24 cellular contexts compared by ENCODE assay signal in genomic region chr7:4080013-4080412, GRCh38.
"Had no signal": no experiment of that assay in that cellular context is flagged by ENCODE, and none has a peak within 500 bp of the region (broad histone marks: within the 10 kb centered on the region; RNA-seq: fewer than 3 reads in every experiment).

No MANE protein-coding gene starts in this region.

- H3K27ac ChIP-seq: breast epithelium, coronary artery, epithelial cell of prostate, heart right ventricle, neural progenitor cell, ovary, psoas muscle, transverse colon, WERI-Rb-1 had no signal

- H3K27me3 ChIP-seq: breast epithelium, heart right ventricle, neural progenitor cell, ovary, transverse colon had no signal

- H3K4me2 ChIP-seq: neural progenitor cell had no signal

- H3K4me1 ChIP-seq: breast epithelium, heart right ventricle, neural progenitor cell, psoas muscle, transverse colon had no signal

- FAIRE-seq: TTC549 had no signal

- H3K9ac ChIP-seq: neural progenitor cell had no signal

- H3K36me3 ChIP-seq: breast epithelium, heart right ventricle, neural progenitor cell, ovary, transverse colon, WERI-Rb-1 had no signal

- ATAC-seq: activated CD8-positive, alpha-beta T cell treated with anti-CD3 and anti-CD28 coated beads for 36 hours; activated T-cell treated with anti-CD3 and anti-CD28 coated beads, Interleukin-2, amount 50 U/mL, for 72 hours; heart right ventricle; left lobe of liver; naive thymus-derived CD4-positive, alpha-beta T cell; psoas muscle; right cardiac atrium had no signal

- DNase-seq: activated CD4-positive, alpha-beta T cell treated with anti-CD3 and anti-CD28 coated beads, Interleukin-2, amount 10 ng/mL, durations not matched to agents 7 days and 5 days; activated CD4-positive, CD25-positive, alpha-beta regulatory T cell treated with anti-CD3 and anti-CD28 coated beads, Interleukin-2, amount 50 U/mL, for 72 hours; activated CD8-positive, alpha-beta T cell treated with anti-CD3 and anti-CD28 coated beads for 36 hours; activated effector memory CD4-positive, alpha-beta T cell treated with Interleukin-2 at 50 U/mL for 16 hours; activated naive CD4-positive, alpha-beta T cell treated with anti-CD3 and anti-CD28 coated beads for 36 hours; activated naive CD8-positive, alpha-beta T cell treated with anti-CD3 and anti-CD28 coated beads, Interleukin-2, amount 10 ng/mL, durations not matched to agents 7 days and 5 days; activated T-cell treated with anti-CD3 and anti-CD28 coated beads, Interleukin-2, amount 50 U/mL, for 72 hours; amniotic stem cell; heart right ventricle; naive thymus-derived CD4-positive, alpha-beta T cell; ovary; psoas muscle; right cardiac atrium; stimulated activated CD4-positive, alpha-beta T cell treated with anti-CD3 and anti-CD28 coated beads, Interleukin-1b, Interleukin-23, amount 100 ng/mL, for 48 hours; T-helper 1 cell; transverse colon; WERI-Rb-1 had no signal

- H2AFZ ChIP-seq: neural progenitor cell had no signal

- H3K4me3 ChIP-seq: breast epithelium, coronary artery, heart right ventricle, lung, neural progenitor cell, ovary, psoas muscle, transverse colon had no signal

- H3K9me3 ChIP-seq: breast epithelium, ovary, psoas muscle, transverse colon had no signal
